ENCODE assay signal across 8 cellular contexts in genomic region chr4:158671665-158671914, GRCh38. TPM values are rescaled to one million over a fixed set of nuclear protein-coding genes. Genes with fewer than 3 reads are reported as not detected.
DNase-seq lines count a peak whose midpoint lies in the region; ATAC-seq and TF ChIP-seq lines count a peak whose summit lies in the region.

Gene C4orf46, minus strand, starts transcription at chr4:158671887. Its CDS starts 86 bp downstream, at chr4:158671801.

- TF ChIP-seq CTCF in WERI-Rb-1 (IDR thresholded peaks at IDR 0.05; ENCODE audit: low read depth, low read length), result no peak

- H3K9me3 ChIP-seq in WERI-Rb-1 (ENCODE audit: severe bottlenecking), result no peaks in the 10 kb centered on the region

- intact Hi-C loops in left cardiac atrium (cut with DNase I), result no loop called here

- H3K27me3 ChIP-seq in H7 (ENCODE audit: control insufficient read depth, insufficient read depth, low read length) (no peaks in the 10 kb centered on the region), WERI-Rb-1 (ENCODE audit: insufficient read depth, low read depth, severe bottlenecking) (no peaks in the 10 kb centered on the region)

- DNase-seq in H7, result no peak
- DNase-seq in WERI-Rb-1, result no peak
- no peak for DNase-seq in left cardiac atrium
- DNase-seq in MV-4-11 (lab: John Stamatoyannopoulos, UW), result no peak
- no peak for DNase-seq in DMS153 treated with DMSO at 0.1 percent for 48 hours (lab: John Stamatoyannopoulos, UW; ENCODE audit: unreplicated experiment)
- DNase-seq in UCSD-AML1 (lab: John Stamatoyannopoulos, UW; ENCODE audit: unreplicated experiment), result no peak

- H3K36me3 ChIP-seq in H7 (replicated peaks; ENCODE audit: control insufficient read depth, insufficient read depth, low read length), result peaks cover 1% of the 10 kb centered on the region; the same call in 1 of the 2 replicates
- H3K36me3 ChIP-seq in WERI-Rb-1, result peaks cover 33% of the 10 kb centered on the region

- H3K4me3 ChIP-seq in H7 (ENCODE audit: insufficient read depth, low read depth, low read length), result peak within 1 kb of the TSS; percentile 89
- peak within 1 kb of the TSS; percentile 77 for H3K4me3 ChIP-seq in WERI-Rb-1 (ENCODE audit: low read depth, low read length)
- H3K4me3 ChIP-seq in skin epidermis, result peak within 1 kb of the TSS; percentile 76 to 95 (median 88)

- ATAC-seq in left cardiac atrium (peak; percentile 2 to 13), GM18858 (IDR thresholded peaks at IDR 0.05; ENCODE audit: unreplicated experiment) (no peak)

- H3K27ac ChIP-seq in WERI-Rb-1 (peak within 1 kb of the TSS; percentile 95), skin epidermis (peak within 1 kb of the TSS; percentile 31 to 96 (median 91))

RNA-seq across cellular contexts. Expression of gene C4orf46, which starts in this region (rescaled TPM):
- 32.9 and 35.8 TPM in 2 replicates for total RNA-seq in H7 (2014; rRNA removed; shearing (Covaris generic))
- 1 to 10 TPM; 2.8 to 3.3 TPM for total RNA-seq in left cardiac atrium
